In the genomic region with DNA sequence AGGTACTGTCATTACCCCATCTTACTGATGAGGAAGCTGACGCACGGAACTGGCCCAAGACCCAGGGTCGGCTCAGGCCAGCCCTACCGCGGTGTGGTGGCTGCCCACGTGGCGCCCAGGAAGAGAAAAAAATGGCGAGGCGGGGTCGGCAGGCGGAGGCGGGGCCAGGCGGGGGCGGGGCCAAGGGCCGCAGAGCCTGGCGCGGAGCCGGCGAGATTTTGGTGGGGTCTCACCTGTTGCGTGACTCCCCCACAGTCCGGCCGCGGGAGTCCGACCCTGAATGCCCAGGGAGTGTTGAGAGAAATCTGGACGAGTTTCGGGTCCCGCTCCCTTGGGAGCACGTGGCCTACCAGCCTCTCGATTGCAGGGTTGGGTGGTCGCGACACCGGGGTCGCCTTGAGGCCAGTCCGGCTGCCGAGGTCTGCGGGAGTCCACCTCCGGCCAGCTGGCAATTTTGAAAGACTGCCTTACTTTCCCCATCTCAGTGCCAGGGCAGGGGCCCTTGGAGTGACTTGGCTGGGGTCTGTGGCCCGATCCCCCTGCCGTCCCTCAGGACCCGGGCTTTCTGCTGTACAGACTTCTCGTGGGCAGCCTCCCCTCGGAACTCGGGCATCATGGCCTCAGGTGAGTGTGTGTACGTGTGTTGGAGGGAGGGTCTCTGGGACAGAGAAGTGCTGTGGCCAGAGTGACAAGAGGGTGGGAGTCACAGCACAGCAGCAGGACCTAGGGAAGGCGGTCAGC, we compare ENCODE assay signal across 8 cellular contexts. TPM values are rescaled to one million over a fixed set of nuclear protein-coding genes. Genes with fewer than 3 reads are reported as not detected.
DNase-seq lines count a peak whose midpoint lies in the region; ATAC-seq, FAIRE-seq and TF ChIP-seq lines count a peak whose summit lies in the region.

AMPD2 (plus strand) TSS at position 183 of the 741 bp plus-strand sequence. CDS start 1,339 bp downstream, outside the sequence.

- H3K9ac ChIP-seq in ES-I3 (ENCODE audit: low read depth, low read length), result peak within 1 kb of the TSS; percentile 73
- H3K9ac ChIP-seq in Loucy (ENCODE audit: low read depth, low read length, poor library complexity, severe bottlenecking), result peak within 1 kb of the TSS; percentile 80
- peak within 1 kb of the TSS; percentile 97 for H3K9ac ChIP-seq in astrocyte (ENCODE audit: low read length)

- intact Hi-C loops in sigmoid colon (cut with DNase I), result loop anchor here (1.0 kb wide), 1 partner anchor 72 kb away; the partner anchor contains the start of gene GNAI3

- H3K4me1 ChIP-seq in ES-I3 (ENCODE audit: insufficient read depth, low read length), result peaks cover 24% of the 10 kb centered on the region
- H3K4me1 ChIP-seq in GM23338 (ENCODE audit: insufficient read depth), result peaks cover 17% of the 10 kb centered on the region
- peaks cover 65% of the 10 kb centered on the region for H3K4me1 ChIP-seq in Loucy (ENCODE audit: insufficient read depth, low read length, poor library complexity, severe bottlenecking)
- peaks cover 47% of the 10 kb centered on the region for H3K4me1 ChIP-seq in astrocyte (ENCODE audit: insufficient read depth, low read length)
- H3K4me1 ChIP-seq in hepatocyte (ENCODE audit: insufficient read depth), result peaks cover 29% of the 10 kb centered on the region
- H3K4me1 ChIP-seq in sigmoid colon, result peaks cover 0 to 59% (median 43%) of the 10 kb centered on the region in 4 donors

- H3K9me3 Mint-ChIP-seq in GM23338 (no peaks in the 10 kb centered on the region), astrocyte (ENCODE audit: unreplicated experiment) (peaks cover 2% of the 10 kb centered on the region)

- peaks cover 11% of the 10 kb centered on the region for H3K27me3 Mint-ChIP-seq in GM23338 (ENCODE audit: insufficient read depth, low read depth, poor library complexity)
- H3K27me3 Mint-ChIP-seq in astrocyte (ENCODE audit: low read depth, unreplicated experiment), result no peaks in the 10 kb centered on the region

- WGBS in hepatocyte (ENCODE audit: low lambda C conversion rate, missing lambda C conversion rate), result 1% methylated on average over 41 of the region's 45 CpGs
- 0 to 1% methylated on average over 45 of the region's 45 CpGs for WGBS in sigmoid colon, 2 donors

- H3K4me3 Mint-ChIP-seq in GM23338, result peak within 1 kb of the TSS; percentile 95
- H3K4me3 Mint-ChIP-seq in astrocyte (ENCODE audit: unreplicated experiment), result peak within 1 kb of the TSS; percentile 99

- H3F3A ChIP-seq in GM23338 (replicated peaks; ENCODE audit: low read depth), result no peaks in the 10 kb centered on the region
- H3F3A ChIP-seq in Loucy (ENCODE audit: low read depth), result no peaks in the 10 kb centered on the region

- TF ChIP-seq CTCF in GM23338 (conservative IDR thresholded peaks at IDR 0.05; ENCODE audit: low read depth in 2 of 2) (no peak), Loucy (conservative IDR thresholded peaks at IDR 0.05; ENCODE audit: low read length) (no peak), astrocyte (IDR thresholded peaks at IDR 0.05; ENCODE audit: insufficient read depth, low read depth, low read length) (no peak), hepatocyte (IDR thresholded peaks at IDR 0.05; ENCODE audit: poor library complexity) (no peak), sigmoid colon (IDR thresholded peaks at IDR 0.05) (no peak)

- FAIRE-seq in astrocyte (lab: Jason Lieb, UNC), result no peak

- H3K36me3 ChIP-seq in ES-I3 (ENCODE audit: insufficient read depth, low read length), result no peaks in the 10 kb centered on the region
- no peaks in the 10 kb centered on the region for H3K36me3 ChIP-seq in GM23338 (ENCODE audit: insufficient read depth)
- H3K36me3 ChIP-seq in Loucy (ENCODE audit: insufficient read depth, low read length), result no peaks in the 10 kb centered on the region
- no peaks in the 10 kb centered on the region for H3K36me3 ChIP-seq in astrocyte (ENCODE audit: insufficient read depth, low read length)
- no peaks in the 10 kb centered on the region for H3K36me3 ChIP-seq in hepatocyte (replicated peaks; ENCODE audit: insufficient read depth, low read depth)
- no peaks in the 10 kb centered on the region for H3K36me3 ChIP-seq in sigmoid colon

- H3K79me2 ChIP-seq in GM23338 (replicated peaks; ENCODE audit: insufficient read depth), result peaks cover 37% of the 10 kb centered on the region
- H3K79me2 ChIP-seq in Loucy (ENCODE audit: insufficient read depth, low read length), result peaks cover 51% of the 10 kb centered on the region
- peaks cover 54% of the 10 kb centered on the region for H3K79me2 ChIP-seq in astrocyte (ENCODE audit: insufficient read depth, low read length)
- peaks cover 53% of the 10 kb centered on the region for H3K79me2 ChIP-seq in hepatocyte

- DNase-seq in GM23338 (ENCODE audit: low spot score) (peak; percentile 88), T-helper 2 cell (peak; percentile 59 to 78 (median 66)), astrocyte (ENCODE audit: low read depth) (peak; percentile 82), hepatocyte (ENCODE audit: low spot score) (peak; percentile 90), sigmoid colon (peak; percentile 90)

- peaks cover 44% of the 10 kb centered on the region for H3K4me1 Mint-ChIP-seq in GM23338
- peaks cover 50% of the 10 kb centered on the region for H3K4me1 Mint-ChIP-seq in astrocyte (ENCODE audit: low read depth, unreplicated experiment)

- H3K36me3 Mint-ChIP-seq in GM23338 (ENCODE audit: low read depth) (no peaks in the 10 kb centered on the region; the same call in 2 of the 3 replicates), astrocyte (ENCODE audit: low read depth, unreplicated experiment) (peaks cover 4% of the 10 kb centered on the region)

- H3K27me3 ChIP-seq in GM23338 (ENCODE audit: insufficient read depth) (no peaks in the 10 kb centered on the region), Loucy (ENCODE audit: insufficient read depth, low read length, poor library complexity, severe bottlenecking) (no peaks in the 10 kb centered on the region), astrocyte (ENCODE audit: insufficient read depth, low read length) (no peaks in the 10 kb centered on the region), hepatocyte (no peaks in the 10 kb centered on the region), sigmoid colon (no peaks in the 10 kb centered on the region)

- no peaks in the 10 kb centered on the region for H3K9me3 ChIP-seq in ES-I3 (ENCODE audit: control insufficient read depth, insufficient read depth, low read length)
- no peaks in the 10 kb centered on the region for H3K9me3 ChIP-seq in Loucy (ENCODE audit: insufficient read depth, low read depth, low read length)
- no peaks in the 10 kb centered on the region for H3K9me3 ChIP-seq in astrocyte (ENCODE audit: insufficient read depth, low read depth, low read length)
- H3K9me3 ChIP-seq in hepatocyte (ENCODE audit: low read depth), result no peaks in the 10 kb centered on the region
- H3K9me3 ChIP-seq in sigmoid colon, result no peaks in the 10 kb centered on the region

- peak within 1 kb of the TSS; percentile 95 for H2AFZ ChIP-seq in GM23338
- peak within 1 kb of the TSS; percentile 85 for H2AFZ ChIP-seq in Loucy (ENCODE audit: low read length)
- peak within 1 kb of the TSS; percentile 68 for H2AFZ ChIP-seq in astrocyte (ENCODE audit: low read depth, low read length)
- peak within 1 kb of the TSS; percentile 82 for H2AFZ ChIP-seq in hepatocyte

- H3K4me3 ChIP-seq in GM23338 (peak within 1 kb of the TSS; percentile 97), Loucy (ENCODE audit: low read length, poor library complexity, severe bottlenecking) (peak within 1 kb of the TSS; percentile 93), astrocyte (ENCODE audit: insufficient read depth, low read depth, low read length) (peak within 1 kb of the TSS; percentile 79), hepatocyte (peak within 1 kb of the TSS; percentile 76), sigmoid colon (peak within 1 kb of the TSS; percentile 41 to 73 (median 59))

- TF ChIP-seq EP300 in sigmoid colon (IDR thresholded peaks at IDR 0.05), result no peak

- TF ChIP-seq POLR2A in sigmoid colon (IDR thresholded peaks at IDR 0.05), result no peak

- H3K27ac Mint-ChIP-seq in GM23338 (peak within 1 kb of the TSS; percentile 95), astrocyte (ENCODE audit: unreplicated experiment) (peak within 1 kb of the TSS; percentile 97)

- H3K9me2 ChIP-seq in GM23338 (ENCODE audit: insufficient read depth) (no peaks in the 10 kb centered on the region), Loucy (replicated peaks; ENCODE audit: low read depth, low read length) (no peaks in the 10 kb centered on the region), hepatocyte (replicated peaks; ENCODE audit: insufficient read depth) (no peaks in the 10 kb centered on the region)

- H4K20me1 ChIP-seq in GM23338 (replicated peaks; ENCODE audit: insufficient read depth) (peaks cover 4% of the 10 kb centered on the region; the same call in 1 of the 2 replicates), Loucy (ENCODE audit: insufficient read depth, low read length, poor library complexity, severe bottlenecking) (peaks cover 28% of the 10 kb centered on the region), astrocyte (ENCODE audit: insufficient read depth, low read length) (peaks cover 39% of the 10 kb centered on the region), hepatocyte (ENCODE audit: insufficient read depth, poor library complexity, severe bottlenecking) (peaks cover 36% of the 10 kb centered on the region)

- peak within 1 kb of the TSS; percentile 59; the same call in 1 of the 2 replicates for H3K27ac ChIP-seq in GM23338 (ENCODE audit: low read depth)
- peak within 1 kb of the TSS; percentile 94 for H3K27ac ChIP-seq in astrocyte (ENCODE audit: low read depth, low read length)
- H3K27ac ChIP-seq in hepatocyte, result peak within 1 kb of the TSS; percentile 89
- peak within 1 kb of the TSS; percentile 75 to 83 (median 80) for H3K27ac ChIP-seq in sigmoid colon

- H3K4me2 ChIP-seq in GM23338, result peak within 1 kb of the TSS; percentile 99
- peak within 1 kb of the TSS; percentile 90 for H3K4me2 ChIP-seq in Loucy (ENCODE audit: low read depth, low read length, poor library complexity, severe bottlenecking)
- peak within 1 kb of the TSS; percentile 93 for H3K4me2 ChIP-seq in astrocyte (ENCODE audit: low read length)
- peak within 1 kb of the TSS; percentile 93 for H3K4me2 ChIP-seq in hepatocyte

- ATAC-seq in GM23338 (peak; percentile 68), GM18858 (IDR thresholded peaks at IDR 0.05; ENCODE audit: unreplicated experiment) (no peak)

TF ChIP-seq in GM23338, 12 proteins besides CTCF, POLR2A, EP300 and RAD21 (continues in another document):
- TF ChIP-seq POLR2AphosphoS5 (IDR thresholded peaks at IDR 0.05; ENCODE audit: low read depth), result peak; percentile 75

RNA-seq across cellular contexts. Expression of gene AMPD2, which starts in this region (rescaled TPM):
- total RNA-seq in GM23338 (2014; rRNA removed; shearing (Covaris generic)), result 58.6 and 62.1 TPM in 2 replicates
- 23.1 and 24.5 TPM in 2 replicates for polyA plus RNA-seq in GM23338 (2016; fragmentation: Nextera tagmentation; extraction: Ambion mirVana)
- total RNA-seq in astrocyte, result 155 and 156 TPM in 2 replicates
- 63.1 and 81.9 TPM in 2 replicates for total RNA-seq in hepatocyte
- 80.9 and 101 TPM in 2 replicates for polyA plus RNA-seq in hepatocyte
- total RNA-seq in sigmoid colon, result 10 to 100 TPM; 19.9 to 47.5 (median 29.4) TPM
- polyA plus RNA-seq in sigmoid colon, result 10 to 100 TPM in 1 of 3 donors, 1 to 10 TPM in 2; 6.5 to 31.3 (median 6.6) TPM
